In the genomic region with DNA sequence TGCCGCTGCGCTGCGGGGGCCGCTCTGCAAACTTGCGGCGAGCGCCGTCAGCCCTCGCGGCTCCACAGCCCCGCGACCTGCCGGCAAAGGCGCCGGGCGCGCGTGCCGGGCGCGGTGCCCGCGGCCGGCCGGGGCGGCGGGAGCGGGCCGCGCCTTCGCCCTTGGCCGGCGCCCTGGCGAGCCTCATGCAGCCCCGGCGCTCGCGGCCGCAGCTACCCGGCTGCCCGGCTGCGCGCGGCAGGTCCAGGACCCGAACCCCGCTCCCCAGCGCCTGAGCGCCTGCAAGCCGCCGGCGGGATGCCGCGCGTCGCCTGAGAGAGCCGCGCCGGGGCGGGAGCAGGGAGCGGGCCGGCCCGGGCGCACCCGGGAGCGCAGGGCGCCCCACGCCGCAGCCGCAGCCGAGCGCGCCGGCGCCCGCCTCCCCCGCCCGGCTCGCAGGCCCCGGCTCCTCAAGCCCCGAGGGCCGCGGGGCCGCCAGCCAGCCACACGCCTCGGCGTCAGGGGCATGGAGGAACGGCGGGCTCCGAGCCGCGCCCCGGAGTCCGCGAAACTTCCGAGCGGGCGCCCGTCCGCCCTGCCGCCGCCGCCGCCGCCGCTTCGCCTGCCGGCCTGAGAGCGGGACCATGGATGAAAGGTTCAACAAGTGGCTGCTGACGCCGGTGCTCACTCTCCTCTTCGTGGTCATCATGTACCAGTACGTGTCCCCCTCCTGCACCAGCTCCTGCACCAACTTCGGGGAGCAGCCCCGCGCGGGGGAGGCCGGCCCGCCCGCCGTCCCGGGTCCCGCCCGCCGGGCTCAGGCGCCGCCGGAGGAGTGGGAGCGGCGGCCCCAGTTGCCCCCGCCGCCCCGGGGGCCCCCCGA, we compare ENCODE assay signal across 8 cellular contexts. TPM values are rescaled to one million over a fixed set of nuclear protein-coding genes. Genes with fewer than 3 reads are reported as not detected.
DNase-seq lines count a peak whose midpoint lies in the region; ATAC-seq, FAIRE-seq and TF ChIP-seq lines count a peak whose summit lies in the region.

No MANE protein-coding gene starts in this region.

- no peak overlapping the region for H3K27ac ChIP-seq in brain microvascular endothelial cell
- H3K27ac ChIP-seq in kidney (ENCODE audit: low read depth in 2 of 2, low read length in 2 of 2), result no peak overlapping the region
- no peak overlapping the region for H3K27ac ChIP-seq in urinary bladder (ENCODE audit: low read depth)

- H3K4me1 ChIP-seq in kidney (ENCODE audit: control insufficient read depth in 1 of 2, insufficient read depth in 1 of 2, low read depth in 1 of 2, low read length in 2 of 2) (peaks cover 0 to 6% of the 10 kb centered on the region in 2 donors), urinary bladder (ENCODE audit: insufficient read depth) (no peaks in the 10 kb centered on the region)

- TF ChIP-seq CTCF in brain microvascular endothelial cell (IDR thresholded peaks at IDR 0.05; ENCODE audit: low read depth, low read length, missing control alignments) (no peak), kidney (IDR thresholded peaks at IDR 0.05; ENCODE audit: borderline replicate concordance, extremely low read depth, insufficient read depth) (no peak)

- H3K4me3 ChIP-seq in brain microvascular endothelial cell (ENCODE audit: low read depth, low read length) (peak overlapping the region; percentile 50), kidney (ENCODE audit: low read length in 2 of 2) (no peak overlapping the region), urinary bladder (ENCODE audit: low read depth, low read length) (peak overlapping the region; percentile 63)

- H3K9ac ChIP-seq in kidney (ENCODE audit: low read length in 2 of 2), result no peak overlapping the region

- ATAC-seq in HG03520 (IDR thresholded peaks at IDR 0.05; ENCODE audit: unreplicated experiment), result peak; percentile 38

- H3K27me3 ChIP-seq in brain microvascular endothelial cell (replicated peaks), result peaks cover 58% of the 10 kb centered on the region

- H3K9me3 ChIP-seq in kidney (ENCODE audit: control insufficient read depth in 1 of 2, low read length in 2 of 2), result no peaks in the 10 kb centered on the region

- H3K36me3 ChIP-seq in brain microvascular endothelial cell (replicated peaks) (no peaks in the 10 kb centered on the region), kidney (ENCODE audit: control insufficient read depth in 1 of 2, insufficient read depth in 2 of 2, low read length in 2 of 2) (no peaks in the 10 kb centered on the region), urinary bladder (ENCODE audit: insufficient read depth) (no peaks in the 10 kb centered on the region)

- in situ Hi-C loops in brain microvascular endothelial cell (cut with HindIII; ENCODE audit: low pct_ligation_motif_present, low sequenced_read_pairs), result no loop called here

- DNase-seq in activated gamma-delta T cell (lab: John Stamatoyannopoulos, UW) (peak; percentile 3), activated gamma-delta T cell treated with Interleukin-2 at 50 U/mL for 16 hours (no peak), brain microvascular endothelial cell (no peak), kidney (peak; percentile 74), mesenteric fat pad (ENCODE audit: low spot score) (no peak), hippocampal formation (lab: John Stamatoyannopoulos, UW) (no peak)

- WGBS in urinary bladder, result under 1% methylated on average over 133 of the region's 133 CpGs

- FAIRE-seq in kidney (lab: Jason Lieb, UNC), result no peak

- intact Hi-C loops in kidney (cut with DNase I), result no loop called here

RNA-seq across cellular contexts. Expression of a gene that starts 0.6 kb away (rescaled TPM):
- total RNA-seq in kidney (1.2 TPM), urinary bladder (1.4 TPM), mesenteric fat pad (0.06 TPM)
- polyA plus RNA-seq in kidney (ENCODE audit: insufficient read depth, low read depth, low replicate concordance) (0.47 TPM), urinary bladder (0.37 TPM)

RNA-seq across cellular contexts. Expression of a gene that starts 37.3 kb away (rescaled TPM):
- total RNA-seq in kidney (31.9 TPM), urinary bladder (186 TPM), mesenteric fat pad (32.4 TPM)
- polyA plus RNA-seq in kidney (ENCODE audit: insufficient read depth, low read depth, low replicate concordance) (10.0 TPM), urinary bladder (15.1 TPM)

Comparison
In these comparisons a context has a peak if more than half of its experiments do, and no peak if none do; other contexts are left out.
1. DNase-seq: peak in activated gamma-delta T cell (single experiment) and kidney (single experiment); none in activated gamma-delta T cell treated with Interleukin-2 at 50 U/mL for 16 hours (single experiment), brain microvascular endothelial cell (single experiment), mesenteric fat pad (single experiment) and hippocampal formation (0 of 2).
2. H3K4me3 ChIP-seq: peak in brain microvascular endothelial cell (single experiment) and urinary bladder (single experiment); none in kidney (0 of 2).